In genomic region chr3:38438421-38438820, GRCh38 we compare ENCODE assay signal across 1 cellular context.
TF ChIP-seq lines count a peak whose summit lies in the region.

No MANE protein-coding gene starts in this region.

TF ChIP-seq in HepG2, 621 proteins besides CTCF, POLR2A, EP300 and RAD21:
- TF ChIP-seq ZNF430 (CRISPR knock-in tag; IDR thresholded peaks at IDR 0.05) (no peak), FOXP1 (IDR thresholded peaks at IDR 0.05) (no peak), FOXP1 (CRISPR knock-in tag; IDR thresholded peaks at IDR 0.05) (no peak), FIP1L1 (IDR thresholded peaks at IDR 0.05; ENCODE audit: borderline replicate concordance, insufficient read depth, low read depth, low read length) (no peak), ZBTB26 (CRISPR knock-in tag; IDR thresholded peaks at IDR 0.05; ENCODE audit: borderline replicate concordance) (no peak), ARID4A (CRISPR knock-in tag; IDR thresholded peaks at IDR 0.05; ENCODE audit: borderline replicate concordance) (no peak), ZNF256 (CRISPR knock-in tag; conservative IDR thresholded peaks at IDR 0.05) (no peak), ZNF556 (CRISPR knock-in tag; IDR thresholded peaks at IDR 0.05; ENCODE audit: borderline replicate concordance) (no peak)
TF ChIP-seq in HepG2: peak in this region for 0.
